Comparison of ENCODE assay signal across 32 cellular contexts in genomic region chr10:83932245-83932644, GRCh38.
"Had no signal": no experiment of that assay in that cellular context is flagged by ENCODE, and none has a peak within 500 bp of the region (broad histone marks: within the 10 kb centered on the region; RNA-seq: fewer than 3 reads in every experiment).

No MANE protein-coding gene starts in this region.

- H3K79me2 ChIP-seq: parathyroid adenoma had no signal

- H3K4me3 ChIP-seq: coronary artery, dorsolateral prefrontal cortex, left lung, lower lobe of right lung, neural progenitor cell, psoas muscle, suprapubic skin, tibial artery, upper lobe of right lung had no signal

- H3K36me3 Mint-ChIP-seq: activated CD4-positive, alpha-beta memory T cell treated with anti-CD3 and anti-CD28 coated beads for 36 hours; activated naive CD4-positive, alpha-beta T cell treated with anti-CD3 and anti-CD28 coated beads, Interleukin-2, amount 10 ng/mL, durations not matched to agents 7 days and 5 days; activated naive CD8-positive, alpha-beta T cell treated with anti-CD3 and anti-CD28 coated beads, Interleukin-2, amount 10 ng/mL, durations not matched to agents 7 days and 5 days; natural killer cell; neural progenitor cell; stimulated activated naive B cell treated with anti-CD40 and anti-IgM and Interleukin-4, amounts not matched to agents 10 μg/mL and 1 μg/mL and 100 μg/mL, for 72 hours had no signal

- ATAC-seq: effector memory CD8-positive, alpha-beta T cell; left lung; lower lobe of right lung; natural killer cell; psoas muscle; stimulated activated naive B cell treated with anti-CD40 and anti-IgM and Interleukin-4, amounts not matched to agents 10 μg/mL and 1 μg/mL and 100 μg/mL, for 72 hours; upper lobe of right lung had no signal

- H3K4me2 ChIP-seq: neural progenitor cell had no signal

- H3K9me3 Mint-ChIP-seq: activated CD4-positive, alpha-beta memory T cell treated with anti-CD3 and anti-CD28 coated beads for 36 hours; activated CD4-positive, alpha-beta T cell treated with anti-CD3 and anti-CD28 coated beads, Interleukin-2, amount 10 ng/mL, durations not matched to agents 24 days and 14 days; activated naive CD4-positive, alpha-beta T cell treated with anti-CD3 and anti-CD28 coated beads, Interleukin-2, amount 10 ng/mL, durations not matched to agents 7 days and 5 days; activated naive CD8-positive, alpha-beta T cell treated with anti-CD3 and anti-CD28 coated beads, Interleukin-2, amount 10 ng/mL, durations not matched to agents 7 days and 5 days; effector memory CD8-positive, alpha-beta T cell; natural killer cell; stimulated activated naive B cell treated with anti-CD40 and anti-IgM and Interleukin-4, amounts not matched to agents 10 μg/mL and 1 μg/mL and 100 μg/mL, for 72 hours had no signal

- H3K27me3 Mint-ChIP-seq: activated CD4-positive, alpha-beta memory T cell treated with anti-CD3 and anti-CD28 coated beads for 36 hours; activated CD4-positive, alpha-beta T cell treated with anti-CD3 and anti-CD28 coated beads, Interleukin-2, amount 10 ng/mL, durations not matched to agents 24 days and 14 days; activated naive CD8-positive, alpha-beta T cell treated with anti-CD3 and anti-CD28 coated beads, Interleukin-2, amount 10 ng/mL, durations not matched to agents 7 days and 5 days; stimulated activated naive B cell treated with anti-CD40 and anti-IgM and Interleukin-4, amounts not matched to agents 10 μg/mL and 1 μg/mL and 100 μg/mL, for 72 hours had no signal

- H2AFZ ChIP-seq: neural progenitor cell, parathyroid adenoma had no signal

- H3K36me3 ChIP-seq: brain microvascular endothelial cell, left lung, lower lobe of right lung, neural progenitor cell, suprapubic skin, tibial artery, upper lobe of right lung, WERI-Rb-1 had no signal

- H3K4me1 Mint-ChIP-seq: activated CD4-positive, alpha-beta T cell treated with anti-CD3 and anti-CD28 coated beads, Interleukin-2, amount 10 ng/mL, durations not matched to agents 24 days and 14 days; activated naive CD4-positive, alpha-beta T cell treated with anti-CD3 and anti-CD28 coated beads, Interleukin-2, amount 10 ng/mL, durations not matched to agents 7 days and 5 days; activated naive CD8-positive, alpha-beta T cell treated with anti-CD3 and anti-CD28 coated beads, Interleukin-2, amount 10 ng/mL, durations not matched to agents 7 days and 5 days; natural killer cell; stimulated activated naive B cell treated with anti-CD40 and anti-IgM and Interleukin-4, amounts not matched to agents 10 μg/mL and 1 μg/mL and 100 μg/mL, for 72 hours had no signal

- DNase-seq: activated CD4-positive, alpha-beta memory T cell treated with anti-CD3 and anti-CD28 coated beads for 36 hours; activated CD4-positive, alpha-beta T cell treated with anti-CD3 and anti-CD28 coated beads, Interleukin-2, amount 10 ng/mL, durations not matched to agents 24 days and 14 days; activated CD4-positive, CD25-positive, alpha-beta regulatory T cell treated with anti-CD3 and anti-CD28 coated beads, Interleukin-2, amount 50 U/mL, for 72 hours; activated CD8-positive, alpha-beta memory T cell treated with anti-CD3 and anti-CD28 coated beads, Interleukin-2, amount 50 U/mL, for 4 hours; activated gamma-delta T cell; activated naive CD4-positive, alpha-beta T cell treated with anti-CD3 and anti-CD28 coated beads, Interleukin-2, amount 10 ng/mL, durations not matched to agents 7 days and 5 days; activated naive CD8-positive, alpha-beta T cell treated with anti-CD3 and anti-CD28 coated beads, Interleukin-2, amount 10 ng/mL, durations not matched to agents 7 days and 5 days; activated T-cell treated with anti-CD3 and anti-CD28 coated beads, Interleukin-2, amount 50 U/mL, for 1 hour; brain microvascular endothelial cell; dorsolateral prefrontal cortex; effector memory CD8-positive, alpha-beta T cell; erythroblast; head of caudate nucleus; hypothalamus; kidney glomerular epithelial cell; left lung; lower lobe of right lung; mesenchymal stem cell; natural killer cell; occipital lobe; psoas muscle; stimulated activated CD4-positive, alpha-beta T cell treated with anti-CD3 and anti-CD28 coated beads, Interleukin-15, amount 100 ng/mL, for 24 hours; stimulated activated CD4-positive, alpha-beta T cell treated with anti-CD3 and anti-CD28 coated beads, Interleukin-2, amount 100 ng/mL, for 24 hours; stimulated activated naive B cell treated with anti-CD40 and anti-IgM and Interleukin-4, amounts not matched to agents 10 μg/mL and 1 μg/mL and 100 μg/mL, for 72 hours; T-helper 9 cell; tibial artery; upper lobe of right lung; WERI-Rb-1 had no signal

- H3K9ac ChIP-seq: neural progenitor cell, parathyroid adenoma had no signal

- H3K27ac Mint-ChIP-seq: activated CD4-positive, alpha-beta memory T cell treated with anti-CD3 and anti-CD28 coated beads for 36 hours; activated CD4-positive, alpha-beta T cell treated with anti-CD3 and anti-CD28 coated beads, Interleukin-2, amount 10 ng/mL, durations not matched to agents 24 days and 14 days; activated naive CD4-positive, alpha-beta T cell treated with anti-CD3 and anti-CD28 coated beads, Interleukin-2, amount 10 ng/mL, durations not matched to agents 7 days and 5 days; activated naive CD8-positive, alpha-beta T cell treated with anti-CD3 and anti-CD28 coated beads, Interleukin-2, amount 10 ng/mL, durations not matched to agents 7 days and 5 days; effector memory CD8-positive, alpha-beta T cell; natural killer cell; neural progenitor cell; stimulated activated naive B cell treated with anti-CD40 and anti-IgM and Interleukin-4, amounts not matched to agents 10 μg/mL and 1 μg/mL and 100 μg/mL, for 72 hours had no signal

- H3K4me3 Mint-ChIP-seq: activated CD4-positive, alpha-beta memory T cell treated with anti-CD3 and anti-CD28 coated beads for 36 hours; activated CD4-positive, alpha-beta T cell treated with anti-CD3 and anti-CD28 coated beads, Interleukin-2, amount 10 ng/mL, durations not matched to agents 24 days and 14 days; activated naive CD4-positive, alpha-beta T cell treated with anti-CD3 and anti-CD28 coated beads, Interleukin-2, amount 10 ng/mL, durations not matched to agents 7 days and 5 days; activated naive CD8-positive, alpha-beta T cell treated with anti-CD3 and anti-CD28 coated beads, Interleukin-2, amount 10 ng/mL, durations not matched to agents 7 days and 5 days; effector memory CD8-positive, alpha-beta T cell; natural killer cell; neural progenitor cell; stimulated activated naive B cell treated with anti-CD40 and anti-IgM and Interleukin-4, amounts not matched to agents 10 μg/mL and 1 μg/mL and 100 μg/mL, for 72 hours had no signal

- H3K27me3 ChIP-seq: brain microvascular endothelial cell, dorsolateral prefrontal cortex, left lung, neural progenitor cell, suprapubic skin, tibial artery, upper lobe of right lung had no signal

- H3K4me1 ChIP-seq: left lung, lower lobe of right lung, parathyroid adenoma, psoas muscle, suprapubic skin, tibial artery, upper lobe of right lung had no signal

- H3K27ac ChIP-seq: brain microvascular endothelial cell, coronary artery, dorsolateral prefrontal cortex, left lung, lower lobe of right lung, neural progenitor cell, parathyroid adenoma, psoas muscle, suprapubic skin, tibial artery, upper lobe of right lung, WERI-Rb-1 had no signal
